18 cellular contexts compared by ENCODE assay signal in genomic region chr10:111116211-111116610, GRCh38. TPM values are rescaled to one million over a fixed set of nuclear protein-coding genes. Genes with fewer than 3 reads are reported as not detected.
DNase-seq lines count a peak whose midpoint lies in the region; ATAC-seq and TF ChIP-seq lines count a peak whose summit lies in the region.
"Had no signal": no experiment of that assay in that cellular context is flagged by ENCODE, and none has a peak within 500 bp of the region (broad histone marks: within the 10 kb centered on the region; RNA-seq: fewer than 3 reads in every experiment).

No MANE protein-coding gene starts in this region.

- no peak overlapping the region for H3K4me3 ChIP-seq in upper lobe of right lung
- H3K4me3 ChIP-seq: BLaER1, HAP-1 had no signal

- no peaks in the 10 kb centered on the region for H3K4me1 ChIP-seq in upper lobe of right lung
- H3K4me1 ChIP-seq: BLaER1, HAP-1 had no signal

- no peaks in the 10 kb centered on the region for H3K36me3 Mint-ChIP-seq in activated CD8-positive, alpha-beta memory T cell treated with anti-CD3 and anti-CD28 coated beads, Interleukin-2, amount 10 ng/mL, durations not matched to agents 7 days and 5 days
- H3K36me3 Mint-ChIP-seq: CD14-positive monocyte; CD8-positive, alpha-beta T cell had no signal

- no peak for ATAC-seq in activated CD8-positive, alpha-beta memory T cell treated with anti-CD3 and anti-CD28 coated beads, Interleukin-2, amount 10 ng/mL, durations not matched to agents 7 days and 5 days
- ATAC-seq in upper lobe of right lung = no peak
- no peak for ATAC-seq in GM18502 (IDR thresholded peaks at IDR 0.05; ENCODE audit: poor library complexity, unreplicated experiment)
- ATAC-seq: CD8-positive, alpha-beta T cell had no signal

- H3K27ac Mint-ChIP-seq in activated CD8-positive, alpha-beta memory T cell treated with anti-CD3 and anti-CD28 coated beads, Interleukin-2, amount 10 ng/mL, durations not matched to agents 7 days and 5 days = no peak overlapping the region
- H3K27ac Mint-ChIP-seq: CD14-positive monocyte; CD8-positive, alpha-beta T cell had no signal

- peak; percentile 39 for DNase-seq in activated effector memory CD4-positive, alpha-beta T cell treated with anti-CD3 and anti-CD28 coated beads, Interleukin-2, amount 50 U/mL, for 16 hours
- no peak for DNase-seq in activated effector memory CD4-positive, alpha-beta T cell treated with Interleukin-2 at 50 U/mL for 16 hours
- DNase-seq in activated CD8-positive, alpha-beta memory T cell treated with anti-CD3 and anti-CD28 coated beads, Interleukin-2, amount 10 ng/mL, durations not matched to agents 7 days and 5 days = peak; percentile 11
- peak; percentile 12 for DNase-seq in islet precursor cell
- peak; percentile 35 for DNase-seq in upper lobe of right lung
- DNase-seq in HCEC 1CT = no peak
- DNase-seq: 8988T, Calu3, DMS79 treated with DMSO at 0.1 percent for 48 hours, GF-D8, IMR-90 had no signal

- H3K27me3 ChIP-seq in upper lobe of right lung = no peaks in the 10 kb centered on the region
- H3K27me3 ChIP-seq: BLaER1 had no signal

- TF ChIP-seq CTCF in upper lobe of right lung (IDR thresholded peaks at IDR 0.05) = no peak

- no peak overlapping the region for H3K4me3 Mint-ChIP-seq in activated CD8-positive, alpha-beta memory T cell treated with anti-CD3 and anti-CD28 coated beads, Interleukin-2, amount 10 ng/mL, durations not matched to agents 7 days and 5 days
- H3K4me3 Mint-ChIP-seq: CD14-positive monocyte; CD8-positive, alpha-beta T cell had no signal

- H3K9me3 Mint-ChIP-seq in activated CD8-positive, alpha-beta memory T cell treated with anti-CD3 and anti-CD28 coated beads, Interleukin-2, amount 10 ng/mL, durations not matched to agents 7 days and 5 days (ENCODE audit: low read depth) = no peaks in the 10 kb centered on the region
- H3K9me3 Mint-ChIP-seq: CD8-positive, alpha-beta T cell had no signal

- peaks cover 5% of the 10 kb centered on the region for H3K27me3 Mint-ChIP-seq in activated CD8-positive, alpha-beta memory T cell treated with anti-CD3 and anti-CD28 coated beads, Interleukin-2, amount 10 ng/mL, durations not matched to agents 7 days and 5 days

- H3K4me1 Mint-ChIP-seq in activated CD8-positive, alpha-beta memory T cell treated with anti-CD3 and anti-CD28 coated beads, Interleukin-2, amount 10 ng/mL, durations not matched to agents 7 days and 5 days = peaks cover 7% of the 10 kb centered on the region

- H3K27ac ChIP-seq in upper lobe of right lung = no peak overlapping the region
- H3K27ac ChIP-seq: BLaER1, HL-60 had no signal

- intact Hi-C loops in upper lobe of right lung (cut with DNase I) = no loop called here

- CTCF ChIA-PET in activated CD8-positive, alpha-beta memory T cell treated with anti-CD3 and anti-CD28 coated beads, Interleukin-2, amount 10 ng/mL, durations not matched to agents 7 days and 5 days (lab: Charles Lee) = no interaction called here

- no peaks in the 10 kb centered on the region for H3K9me3 ChIP-seq in upper lobe of right lung
- H3K9me3 ChIP-seq: BLaER1, HAP-1 had no signal

- H3K36me3 ChIP-seq in upper lobe of right lung = no peaks in the 10 kb centered on the region
- H3K36me3 ChIP-seq: BLaER1, HAP-1 had no signal

RNA-seq across cellular contexts. Expression of gene ADRA2A, which starts 39.4 kb away (rescaled TPM):
- total RNA-seq in activated CD8-positive, alpha-beta memory T cell treated with anti-CD3 and anti-CD28 coated beads, Interleukin-2, amount 10 ng/mL, durations not matched to agents 7 days and 5 days = not detected
- total RNA-seq in upper lobe of right lung = 4.9 TPM
- total RNA-seq: A673; CD8-positive, alpha-beta T cell; IMR-90 had no signal

Comparison
In these comparisons a context has a peak if more than half of its experiments do, and no peak if none do; other contexts are left out.
1. DNase-seq: peak in activated effector memory CD4-positive, alpha-beta T cell treated with anti-CD3 and anti-CD28 coated beads, Interleukin-2, amount 50 U/mL, for 16 hours (single experiment), activated CD8-positive, alpha-beta memory T cell treated with anti-CD3 and anti-CD28 coated beads, Interleukin-2, amount 10 ng/mL, durations not matched to agents 7 days and 5 days (single experiment), islet precursor cell (single experiment) and upper lobe of right lung (single experiment); none in activated effector memory CD4-positive, alpha-beta T cell treated with Interleukin-2 at 50 U/mL for 16 hours (single experiment) and HCEC 1CT (single experiment).